ENCODE assay signal across 16 cellular contexts in the genomic region with DNA sequence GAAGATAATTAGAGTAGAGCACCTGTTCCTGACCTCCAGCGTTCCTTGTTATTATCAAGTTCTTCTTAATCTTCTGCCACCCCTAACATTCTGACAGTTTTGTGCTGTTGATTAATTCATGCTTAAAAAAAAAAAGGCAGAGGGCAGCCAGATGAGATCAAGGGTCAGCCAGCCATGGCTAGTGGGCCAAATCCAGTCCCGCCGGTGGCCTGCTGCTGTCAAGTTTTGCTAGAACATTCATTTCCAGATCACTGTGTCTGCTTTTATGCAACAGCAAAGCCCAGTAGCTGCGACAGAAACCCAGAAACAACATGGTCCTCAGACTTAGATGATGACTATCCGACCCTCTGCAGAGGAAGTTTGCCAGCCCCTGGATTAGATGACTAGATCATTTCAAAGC.
DNase-seq lines count a peak whose midpoint lies in the region; ATAC-seq and TF ChIP-seq lines count a peak whose summit lies in the region.
"Had no signal": no experiment of that assay in that cellular context is flagged by ENCODE, and none has a peak within 500 bp of the region (broad histone marks: within the 10 kb centered on the region; RNA-seq: fewer than 3 reads in every experiment).

No MANE protein-coding gene starts in this region.

- H3K4me1 ChIP-seq in liver (ENCODE audit: control insufficient read depth in 4 of 4, insufficient read depth in 4 of 4, low read length in 3 of 4) (no peaks in the 10 kb centered on the region), right lobe of liver (no peaks in the 10 kb centered on the region), neural progenitor cell (peaks cover 11% of the 10 kb centered on the region)

- WGBS in liver = 76% methylated on average over 5 of the region's 5 CpGs
- WGBS in right lobe of liver (ENCODE audit: insufficient coverage, low coverage, low lambda C conversion rate, missing lambda C conversion rate) = 59% methylated on average over 5 of the region's 5 CpGs

- H3K4me3 Mint-ChIP-seq in neural progenitor cell = no peak overlapping the region

- peak overlapping the region; percentile 92 for H3K27ac Mint-ChIP-seq in neural progenitor cell

- no peaks in the 10 kb centered on the region for H3F3A ChIP-seq in neural progenitor cell (ENCODE audit: low read depth)

- TF ChIP-seq POLR2A in right lobe of liver (IDR thresholded peaks at IDR 0.05) = no peak

- H3K9me3 ChIP-seq in liver (ENCODE audit: control insufficient read depth in 4 of 4, low read length in 3 of 4) (no peaks in the 10 kb centered on the region), right lobe of liver (no peaks in the 10 kb centered on the region), neural progenitor cell (ENCODE audit: low read depth) (no peaks in the 10 kb centered on the region)

- H3K27me3 Mint-ChIP-seq in neural progenitor cell (ENCODE audit: insufficient read depth, low read depth) = peaks cover 2% of the 10 kb centered on the region

- H3K4me3 ChIP-seq in liver (ENCODE audit: low read depth in 1 of 3, low read length in 3 of 3) (no peak overlapping the region), right lobe of liver (no peak overlapping the region), neural progenitor cell (no peak overlapping the region)

- intact Hi-C loops in right lobe of liver (cut with DNase I) = no loop called here

- H4K20me1 ChIP-seq in neural progenitor cell (ENCODE audit: low read depth) = peaks cover 6% of the 10 kb centered on the region

- no peaks in the 10 kb centered on the region for H3K9me3 Mint-ChIP-seq in neural progenitor cell

- H3K27ac ChIP-seq in liver (ENCODE audit: low read depth in 1 of 2, low read length in 2 of 2) (no peak overlapping the region), right lobe of liver (no peak overlapping the region), caudate nucleus (ENCODE audit: low read depth, low read length) (peak overlapping the region; percentile 93), neural progenitor cell (no peak overlapping the region)
- H3K27ac ChIP-seq: HL-60 had no signal

- no peaks in the 10 kb centered on the region for H3K79me2 ChIP-seq in neural progenitor cell (ENCODE audit: low read depth)

- H2AFZ ChIP-seq in neural progenitor cell (replicated peaks) = no peak overlapping the region

- H3K9ac ChIP-seq in liver (ENCODE audit: low read depth in 1 of 2, low read length in 2 of 2) (no peak overlapping the region), neural progenitor cell (no peak overlapping the region)

- no peak for TF ChIP-seq RAD21 in liver (IDR thresholded peaks at IDR 0.05)

- TF ChIP-seq CTCF in liver (IDR thresholded peaks at IDR 0.05; ENCODE audit: low read depth, low read length, missing input control) = no peak
- no peak for TF ChIP-seq CTCF in right lobe of liver (IDR thresholded peaks at IDR 0.05)
- TF ChIP-seq CTCF in neural progenitor cell (IDR thresholded peaks at IDR 0.05) = no peak

- H3K4me2 ChIP-seq in neural progenitor cell = no peak overlapping the region

- no peaks in the 10 kb centered on the region for H3K27me3 ChIP-seq in liver (ENCODE audit: control insufficient read depth in 4 of 4, insufficient read depth in 4 of 4, low read length in 3 of 4)
- H3K27me3 ChIP-seq in right lobe of liver = no peaks in the 10 kb centered on the region
- no peaks in the 10 kb centered on the region for H3K27me3 ChIP-seq in neural progenitor cell

- H3K36me3 ChIP-seq in liver (ENCODE audit: control insufficient read depth in 4 of 4, insufficient read depth in 3 of 4, low read depth in 1 of 4, low read length in 3 of 4) (no peaks in the 10 kb centered on the region), right lobe of liver (no peaks in the 10 kb centered on the region), neural progenitor cell (no peaks in the 10 kb centered on the region)

- no peak for DNase-seq in right lobe of liver
- DNase-seq in caudate nucleus (lab: John Stamatoyannopoulos, UW) = no peak
- no peak for DNase-seq in neural progenitor cell (ENCODE audit: low spot score)
- DNase-seq in AML-193 (lab: John Stamatoyannopoulos, UW) = no peak
- DNase-seq: C1 segment of cervical spinal cord, DMS79, IMR-90, NCI-H187, NCI-H2107, NCI-H510A, NCI-H774, SHP77 had no signal

- ATAC-seq in right lobe of liver (no peak), GM18502 (IDR thresholded peaks at IDR 0.05; ENCODE audit: poor library complexity, unreplicated experiment) (no peak), HG02840 (IDR thresholded peaks at IDR 0.05; ENCODE audit: low FRiP score, unreplicated experiment) (no peak)

- H3K36me3 Mint-ChIP-seq in neural progenitor cell = peaks cover 33% of the 10 kb centered on the region

- H3K4me1 Mint-ChIP-seq in neural progenitor cell = peaks cover 61% of the 10 kb centered on the region

TF ChIP-seq in liver, 16 proteins besides CTCF, POLR2A, EP300 and RAD21:
- TF ChIP-seq NR2F2 (IDR thresholded peaks at IDR 0.05) = peak; percentile 15
- TF ChIP-seq SP1 (IDR thresholded peaks at IDR 0.05) = no peak
- no peak for TF ChIP-seq JUND (IDR thresholded peaks at IDR 0.05)
